17 cellular contexts compared by ENCODE assay signal in the genomic region with DNA sequence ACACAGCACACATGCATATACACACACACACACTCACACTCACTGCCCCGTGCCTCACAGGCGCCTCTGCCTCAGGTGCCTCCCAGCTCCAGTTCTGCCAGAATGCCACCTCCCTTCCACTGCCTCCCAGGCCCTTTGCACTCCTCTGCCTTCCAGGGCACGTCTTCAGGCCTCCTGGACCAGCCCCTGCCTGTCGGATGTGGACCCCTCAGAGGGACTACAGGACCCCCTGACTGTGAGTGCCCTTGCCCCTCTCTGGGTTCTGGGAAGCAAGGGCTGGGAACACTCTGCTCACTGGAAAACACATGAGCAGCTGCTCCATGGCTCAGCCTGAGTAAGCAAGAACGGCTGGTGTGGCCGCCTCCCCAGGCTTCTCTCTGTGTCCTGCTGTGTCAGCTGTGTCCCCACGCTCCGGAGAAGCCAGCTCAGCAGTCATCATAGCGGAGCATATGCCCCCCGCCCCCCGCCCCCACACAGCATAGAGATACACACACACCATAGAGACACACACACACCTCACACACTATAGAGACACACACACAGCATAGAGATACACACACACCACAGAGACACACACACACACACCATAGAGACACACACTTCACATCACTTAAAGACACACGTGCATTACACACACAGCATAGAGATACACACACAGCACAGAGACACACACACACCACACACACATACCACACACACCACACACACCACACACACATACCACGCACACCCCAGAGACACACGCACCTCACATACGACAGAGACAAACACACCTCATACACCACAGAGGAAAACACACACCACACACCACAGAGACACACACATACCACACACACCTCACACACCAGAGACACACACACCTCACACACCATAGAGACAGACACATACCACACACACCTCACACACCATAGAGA.
DNase-seq lines count a peak whose midpoint lies in the region; ATAC-seq, FAIRE-seq and TF ChIP-seq lines count a peak whose summit lies in the region.
"Had no signal": no experiment of that assay in that cellular context is flagged by ENCODE, and none has a peak within 500 bp of the region (broad histone marks: within the 10 kb centered on the region; RNA-seq: fewer than 3 reads in every experiment).

No MANE protein-coding gene starts in this region.

- no peaks in the 10 kb centered on the region for H3K27me3 Mint-ChIP-seq in activated CD8-positive, alpha-beta memory T cell treated with anti-CD3 and anti-CD28 coated beads, Interleukin-2, amount 10 ng/mL, durations not matched to agents 7 days and 5 days
- H3K27me3 Mint-ChIP-seq in CD8-positive, alpha-beta memory T cell, result no peaks in the 10 kb centered on the region
- H3K27me3 Mint-ChIP-seq: activated naive CD8-positive, alpha-beta T cell treated with anti-CD3 and anti-CD28 coated beads for 36 hours had no signal

- peaks cover 6% of the 10 kb centered on the region for H3K4me1 ChIP-seq in cardiac muscle cell (ENCODE audit: low read depth)
- H3K4me1 ChIP-seq in CD8-positive, alpha-beta memory T cell (ENCODE audit: insufficient read depth, low read length), result no peaks in the 10 kb centered on the region
- H3K4me1 ChIP-seq: gastrocnemius medialis, upper lobe of right lung had no signal

- intact Hi-C loops in cardiac septum (cut with DNase I), result no loop called here

- ATAC-seq in left lobe of liver, result peak; percentile 46
- no peak for ATAC-seq in activated CD8-positive, alpha-beta memory T cell treated with anti-CD3 and anti-CD28 coated beads, Interleukin-2, amount 10 ng/mL, durations not matched to agents 7 days and 5 days
- ATAC-seq: upper lobe of right lung had no signal

- CTCF ChIA-PET in activated CD8-positive, alpha-beta memory T cell treated with anti-CD3 and anti-CD28 coated beads, Interleukin-2, amount 10 ng/mL, durations not matched to agents 7 days and 5 days (lab: Charles Lee), result no interaction called here
- CTCF ChIA-PET in CD8-positive, alpha-beta memory T cell (lab: Charles Lee), result no interaction called here

- DNase-seq in cardiac muscle cell (ENCODE audit: low read depth in 1 of 2, low spot score in 1 of 2) (peak in 1 of 2 donors; percentile 52), cardiac septum (ENCODE audit: low spot score) (no peak), RKO (ENCODE audit: low spot score) (peak; percentile 9), left lobe of liver (ENCODE audit: low spot score) (no peak), urothelium cell line (ENCODE audit: low spot score) (no peak), OCI-M2 (lab: John Stamatoyannopoulos, UW; ENCODE audit: unreplicated experiment) (no peak)
- no peak for DNase-seq in activated CD8-positive, alpha-beta memory T cell treated with anti-CD3 and anti-CD28 coated beads, Interleukin-2, amount 10 ng/mL, durations not matched to agents 7 days and 5 days
- DNase-seq in CD8-positive, alpha-beta memory T cell, result no peak
- DNase-seq: activated CD4-positive, CD25-positive, alpha-beta regulatory T cell; activated naive CD8-positive, alpha-beta T cell treated with anti-CD3 and anti-CD28 coated beads for 36 hours; AML-193; caudate nucleus; DMS79; stimulated activated CD4-positive, alpha-beta T cell treated with anti-CD3 and anti-CD28 coated beads, Interleukin-2, amount 100 ng/mL, for 48 hours; upper lobe of right lung had no signal

- peak overlapping the region; percentile 58 for H3K27ac ChIP-seq in cardiac muscle cell
- no peak overlapping the region for H3K27ac ChIP-seq in CD8-positive, alpha-beta memory T cell (ENCODE audit: low read depth, low read length)
- H3K27ac ChIP-seq: gastrocnemius medialis, upper lobe of right lung had no signal

- H3K9me3 ChIP-seq in cardiac muscle cell (ENCODE audit: low read depth), result no peaks in the 10 kb centered on the region
- H3K9me3 ChIP-seq in CD8-positive, alpha-beta memory T cell (ENCODE audit: low read length), result no peaks in the 10 kb centered on the region
- H3K9me3 ChIP-seq: gastrocnemius medialis, upper lobe of right lung had no signal

- POLR2A ChIA-PET in CD8-positive, alpha-beta memory T cell (lab: Charles Lee), result no interaction called here

- FAIRE-seq in urothelium cell line (lab: Jason Lieb, UNC), result peak; percentile 5
- FAIRE-seq: islet of Langerhans had no signal

- no peaks in the 10 kb centered on the region for H3K4me1 Mint-ChIP-seq in activated CD8-positive, alpha-beta memory T cell treated with anti-CD3 and anti-CD28 coated beads, Interleukin-2, amount 10 ng/mL, durations not matched to agents 7 days and 5 days
- H3K4me1 Mint-ChIP-seq in CD8-positive, alpha-beta memory T cell, result no peaks in the 10 kb centered on the region
- H3K4me1 Mint-ChIP-seq: activated naive CD8-positive, alpha-beta T cell treated with anti-CD3 and anti-CD28 coated beads for 36 hours had no signal

- H3K36me3 ChIP-seq in cardiac muscle cell, result no peaks in the 10 kb centered on the region
- no peaks in the 10 kb centered on the region for H3K36me3 ChIP-seq in CD8-positive, alpha-beta memory T cell (ENCODE audit: insufficient read depth, low read length)
- H3K36me3 ChIP-seq: gastrocnemius medialis, upper lobe of right lung had no signal

- H3K9me3 Mint-ChIP-seq in activated CD8-positive, alpha-beta memory T cell treated with anti-CD3 and anti-CD28 coated beads, Interleukin-2, amount 10 ng/mL, durations not matched to agents 7 days and 5 days (ENCODE audit: low read depth), result no peaks in the 10 kb centered on the region
- peaks cover 0 to 1% (median 0%) of the 10 kb centered on the region in 5 donors for H3K9me3 Mint-ChIP-seq in CD8-positive, alpha-beta memory T cell
- H3K9me3 Mint-ChIP-seq: activated naive CD8-positive, alpha-beta T cell treated with anti-CD3 and anti-CD28 coated beads for 36 hours had no signal

- no peak overlapping the region for H3K4me3 Mint-ChIP-seq in activated CD8-positive, alpha-beta memory T cell treated with anti-CD3 and anti-CD28 coated beads, Interleukin-2, amount 10 ng/mL, durations not matched to agents 7 days and 5 days
- no peak overlapping the region for H3K4me3 Mint-ChIP-seq in CD8-positive, alpha-beta memory T cell
- H3K4me3 Mint-ChIP-seq: activated naive CD8-positive, alpha-beta T cell treated with anti-CD3 and anti-CD28 coated beads for 36 hours had no signal

- H3K36me3 Mint-ChIP-seq in activated CD8-positive, alpha-beta memory T cell treated with anti-CD3 and anti-CD28 coated beads, Interleukin-2, amount 10 ng/mL, durations not matched to agents 7 days and 5 days, result no peaks in the 10 kb centered on the region
- H3K36me3 Mint-ChIP-seq in CD8-positive, alpha-beta memory T cell, result no peaks in the 10 kb centered on the region
- H3K36me3 Mint-ChIP-seq: activated naive CD8-positive, alpha-beta T cell treated with anti-CD3 and anti-CD28 coated beads for 36 hours had no signal

- no peaks in the 10 kb centered on the region for H3K27me3 ChIP-seq in cardiac muscle cell
- H3K27me3 ChIP-seq in CD8-positive, alpha-beta memory T cell (ENCODE audit: insufficient read depth, low read length, poor library complexity, severe bottlenecking), result no peaks in the 10 kb centered on the region
- H3K27me3 ChIP-seq: gastrocnemius medialis, upper lobe of right lung had no signal

- H3K4me3 ChIP-seq in cardiac muscle cell, result no peak overlapping the region
- H3K4me3 ChIP-seq in CD8-positive, alpha-beta memory T cell (ENCODE audit: low read length), result no peak overlapping the region
- H3K4me3 ChIP-seq: gastrocnemius medialis, upper lobe of right lung had no signal

- TF ChIP-seq CTCF in cardiac muscle cell (IDR thresholded peaks at IDR 0.05; ENCODE audit: low read depth, low read length), result no peak

- no peak overlapping the region for H3K27ac Mint-ChIP-seq in activated CD8-positive, alpha-beta memory T cell treated with anti-CD3 and anti-CD28 coated beads, Interleukin-2, amount 10 ng/mL, durations not matched to agents 7 days and 5 days
- no peak overlapping the region for H3K27ac Mint-ChIP-seq in CD8-positive, alpha-beta memory T cell
- H3K27ac Mint-ChIP-seq: activated naive CD8-positive, alpha-beta T cell treated with anti-CD3 and anti-CD28 coated beads for 36 hours had no signal
